Comparison of ENCODE assay signal across 6 cellular contexts in genomic region chr5:168695436-168695835, GRCh38.
"Had no signal": no experiment of that assay in that cellular context is flagged by ENCODE, and none has a peak within 500 bp of the region (broad histone marks: within the 10 kb centered on the region; RNA-seq: fewer than 3 reads in every experiment).

No MANE protein-coding gene starts in this region.

- H3K4me1 Mint-ChIP-seq: IgD-negative memory B cell had no signal

- H3K9me3 Mint-ChIP-seq: IgD-negative memory B cell had no signal

- H3K27ac Mint-ChIP-seq: IgD-negative memory B cell had no signal

- H3K27ac ChIP-seq: HL-60 had no signal

- DNase-seq: IMR-90, KBM-7, KG1 had no signal

- ATAC-seq: K562 had no signal

- H3K4me3 ChIP-seq: K562 had no signal

- H3K36me3 Mint-ChIP-seq: IgD-negative memory B cell had no signal

- H3K4me3 Mint-ChIP-seq: IgD-negative memory B cell had no signal
